ENCODE assay signal across 8 cellular contexts in genomic region chr7:140175221-140176218, GRCh38. TPM values are rescaled to one million over a fixed set of nuclear protein-coding genes. Genes with fewer than 3 reads are reported as not detected.
DNase-seq lines count a peak whose midpoint lies in the region; ATAC-seq and TF ChIP-seq lines count a peak whose summit lies in the region.

No MANE protein-coding gene starts in this region.

- no peak for TF ChIP-seq EP300 in Ishikawa (IDR thresholded peaks at IDR 0.05; ENCODE audit: borderline replicate concordance)

- peak; percentile 54 for ATAC-seq in GM21576 (IDR thresholded peaks at IDR 0.05; ENCODE audit: unreplicated experiment)
- ATAC-seq in mucosa of descending colon, result peak; percentile 77

- TF ChIP-seq RAD21 in Ishikawa (IDR thresholded peaks at IDR 0.05; ENCODE audit: low read depth), result peak; percentile 88

- TF ChIP-seq CTCF in epithelial cell of proximal tubule (conservative IDR thresholded peaks at IDR 0.05; ENCODE audit: low read depth, low read length) (peak; percentile 93), mucosa of descending colon (IDR thresholded peaks at IDR 0.05) (peak; percentile 47)

- H3K36me3 ChIP-seq in mucosa of descending colon (ENCODE audit: low read depth), result peaks cover 4% of the 10 kb centered on the region

- H3K9me3 ChIP-seq in mucosa of descending colon, result no peaks in the 10 kb centered on the region

- H3K4me3 ChIP-seq in epithelial cell of proximal tubule (ENCODE audit: low read depth, low read length) (peak overlapping the region; percentile 84), mucosa of descending colon (peak overlapping the region; percentile 80)

- intact Hi-C loops in mucosa of descending colon (cut with DNase I, micrococcal nuclease), result loop anchor here in 1 of 2 donors (2.0 to 10.0 kb wide), 2 partner anchors 59 to 151 kb away; no protein-coding TSS in a partner anchor

- DNase-seq in DMS 273 treated with DMSO at 0.1 percent for 48 hours (lab: John Stamatoyannopoulos, UW), result peak; percentile 97
- peak; percentile 89 for DNase-seq in OCI-M1 (lab: John Stamatoyannopoulos, UW)
- DNase-seq in activated T-cell treated with anti-CD3 and anti-CD28 coated beads for 48 hours (ENCODE audit: low read depth), result peak; percentile 83
- DNase-seq in epithelial cell of proximal tubule (ENCODE audit: low read depth), result peak; percentile 85
- DNase-seq in mucosa of descending colon, result peak; percentile 91 to 94 (median 93)
- DNase-seq in stimulated activated CD8-positive, alpha-beta memory T cell treated with anti-CD3 and anti-CD28 coated beads, Interleukin-4, amount 100 ng/mL, for 1 hour (ENCODE audit: low read depth in 2 of 2, low spot score in 1 of 2), result peak; percentile 79 to 83

- peaks cover 27% of the 10 kb centered on the region for H3K4me1 ChIP-seq in mucosa of descending colon (ENCODE audit: low read depth)

TF ChIP-seq in Ishikawa, 13 proteins besides CTCF, POLR2A, EP300 and RAD21:
- TF ChIP-seq TAF1 (IDR thresholded peaks at IDR 0.05; ENCODE audit: low read depth), result no peak
- TF ChIP-seq YY1 (IDR thresholded peaks at IDR 0.05; ENCODE audit: low read depth), result no peak
- TF ChIP-seq FOXM1 (IDR thresholded peaks at IDR 0.05; ENCODE audit: borderline replicate concordance, low read depth), result no peak
- peak; percentile 53; the same call in 1 of the 2 replicates for TF ChIP-seq CEBPB (IDR thresholded peaks at IDR 0.05)
- TF ChIP-seq MAX (IDR thresholded peaks at IDR 0.05), result peak; percentile 85
- no peak for TF ChIP-seq ZBTB7A (IDR thresholded peaks at IDR 0.05; ENCODE audit: low read depth)
- no peak for TF ChIP-seq TEAD4 (IDR thresholded peaks at IDR 0.05)
- TF ChIP-seq REST (IDR thresholded peaks at IDR 0.05; ENCODE audit: low read depth), result no peak
- peak; percentile 8; the same call in 1 of the 2 replicates for TF ChIP-seq CREB1 (IDR thresholded peaks at IDR 0.05; ENCODE audit: low read depth)
- TF ChIP-seq USF1 (IDR thresholded peaks at IDR 0.05), result no peak
- TF ChIP-seq EGR1 (IDR thresholded peaks at IDR 0.05), result peak; percentile 83
- no peak for TF ChIP-seq NFIC (IDR thresholded peaks at IDR 0.05)
- TF ChIP-seq TCF12 (IDR thresholded peaks at IDR 0.05; ENCODE audit: low read depth), result no peak

RNA-seq across cellular contexts. Expression of gene KDM7A, which starts 1.3 kb away (rescaled TPM):
- total RNA-seq in epithelial cell of proximal tubule (1.6 and 7.6 TPM in 2 replicates), mucosa of descending colon (10 to 100 TPM; 27.4 to 45.4 (median 27.9) TPM)

Comparison
In these comparisons a context has a peak if more than half of its experiments do, and no peak if none do; other contexts are left out.
1. Peak in every context shown above with its lines: DNase-seq, ATAC-seq and H3K4me3 ChIP-seq.